16 cellular contexts compared by ENCODE assay signal in the genomic region with DNA sequence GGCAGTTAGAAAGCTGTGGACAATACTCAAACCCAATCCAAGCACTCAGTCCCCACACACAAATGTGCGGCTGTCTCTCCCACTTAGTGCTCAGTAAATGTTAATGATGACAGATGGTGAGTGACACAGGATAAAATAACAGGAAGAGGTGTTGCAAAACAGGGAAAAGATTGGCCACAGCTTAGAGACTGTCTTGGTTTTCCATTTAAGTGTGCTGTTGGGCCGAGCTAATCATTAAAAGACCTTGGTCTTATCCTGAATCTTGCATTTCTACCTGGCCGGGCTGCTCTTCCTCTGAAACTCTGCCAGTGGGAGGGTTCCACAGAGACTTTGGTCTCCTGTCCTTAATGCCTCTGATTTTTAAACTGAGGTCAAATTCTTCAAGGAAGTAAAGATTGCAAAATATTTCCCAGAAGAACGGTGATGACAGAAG.
DNase-seq lines count a peak whose midpoint lies in the region; ATAC-seq and TF ChIP-seq lines count a peak whose summit lies in the region.
"Had no signal": no experiment of that assay in that cellular context is flagged by ENCODE, and none has a peak within 500 bp of the region (broad histone marks: within the 10 kb centered on the region; RNA-seq: fewer than 3 reads in every experiment).

No MANE protein-coding gene starts in this region.

- H2BK5ac ChIP-seq in trophoblast cell (ENCODE audit: low read depth, low read length, poor library complexity): no peak overlapping the region

- no peak overlapping the region for H2BK12ac ChIP-seq in trophoblast cell (ENCODE audit: low read length)

- H3K4me2 ChIP-seq in trophoblast cell (ENCODE audit: low read length): no peak overlapping the region
- H3K4me2 ChIP-seq: A549 had no signal

- no peaks in the 10 kb centered on the region for H3K4me1 ChIP-seq in trophoblast cell (ENCODE audit: control insufficient read depth in 1 of 2, insufficient read depth in 2 of 2, low read length in 2 of 2)
- H3K4me1 ChIP-seq: A549, SJSA1 had no signal

- intact Hi-C loops in left colon (cut with DNase I, micrococcal nuclease): no loop called here

- H2AK5ac ChIP-seq in trophoblast cell (ENCODE audit: low read length): no peak overlapping the region

- no peaks in the 10 kb centered on the region for H3K79me1 ChIP-seq in trophoblast cell (ENCODE audit: low read length)

- H3K9me3 ChIP-seq in trophoblast cell (ENCODE audit: insufficient read depth, low read depth, low read length): peaks cover 2% of the 10 kb centered on the region
- H3K9me3 ChIP-seq: A549, SJSA1 had no signal

- H3K18ac ChIP-seq in trophoblast cell (ENCODE audit: low read length): no peak overlapping the region

- H3K36me3 ChIP-seq in trophoblast cell (ENCODE audit: control insufficient read depth in 1 of 2, insufficient read depth in 2 of 2, low read length in 2 of 2): no peaks in the 10 kb centered on the region
- H3K36me3 ChIP-seq: SJSA1 had no signal

- H3K9ac ChIP-seq in trophoblast cell (ENCODE audit: low read length): peak overlapping the region; percentile 65

- H2BK120ac ChIP-seq in trophoblast cell (ENCODE audit: insufficient read depth, low read length, poor library complexity): no peak overlapping the region

- H3K4ac ChIP-seq in trophoblast cell (ENCODE audit: low read depth, low read length): no peak overlapping the region

- no peak overlapping the region for H3K23ac ChIP-seq in trophoblast cell (ENCODE audit: low read length)

- no peak overlapping the region for H3K14ac ChIP-seq in trophoblast cell (ENCODE audit: low read length)

- no peak overlapping the region for H2AFZ ChIP-seq in trophoblast cell (ENCODE audit: insufficient read depth, low read length, poor library complexity)

- DNase-seq in GF-D8 (lab: John Stamatoyannopoulos, UW): peak; percentile 41
- DNase-seq in left colon: peak; percentile 51 to 64
- DNase-seq in trophoblast cell: peak in 1 of 2 donors; percentile 5
- no peak for DNase-seq in SKM-1 (lab: John Stamatoyannopoulos, UW; ENCODE audit: unreplicated experiment)
- DNase-seq in putamen (ENCODE audit: low spot score): no peak
- DNase-seq: DMS79 treated with DMSO at 0.1 percent for 48 hours, HFFc6, MM.1S, NCI-H1417, NCI-H1930, NCI-H2227 treated with DMSO at 0.1 percent for 48 hours, NCI-H524 treated with DMSO at 0.1 percent for 48 hours had no signal

- no peak overlapping the region for H4K8ac ChIP-seq in trophoblast cell (ENCODE audit: low read depth, low read length)

- H3K79me2 ChIP-seq in trophoblast cell (ENCODE audit: control insufficient read depth, insufficient read depth, low read length, poor library complexity): no peaks in the 10 kb centered on the region

- H3K27ac ChIP-seq in VCaP (peak overlapping the region; percentile 59), trophoblast cell (ENCODE audit: low read depth, low read length) (no peak overlapping the region)
- H3K27ac ChIP-seq: A549, SJSA1 had no signal

- H4K12ac ChIP-seq in trophoblast cell (ENCODE audit: low read depth, low read length): no peak overlapping the region

- TF ChIP-seq CTCF in VCaP (conservative IDR thresholded peaks at IDR 0.05): no peak

- H4K91ac ChIP-seq in trophoblast cell (ENCODE audit: low read depth, low read length): no peak overlapping the region

- no peak overlapping the region for H3K4me3 ChIP-seq in trophoblast cell (ENCODE audit: low read depth, low read length)
- H3K4me3 ChIP-seq: A549, SJSA1 had no signal

- H3K27me3 ChIP-seq in trophoblast cell (ENCODE audit: insufficient read depth, low read length): peaks cover 3% of the 10 kb centered on the region
- H3K27me3 ChIP-seq: SJSA1 had no signal

- WGBS in trophoblast cell (ENCODE audit: extremely low coverage, insufficient coverage, insufficient read length): no CpG with 5 or more reads among the region's 4 CpGs

- ATAC-seq in left colon: peak; percentile 96
- no peak for ATAC-seq in GM19328 (IDR thresholded peaks at IDR 0.05; ENCODE audit: unreplicated experiment)

Comparison
In these comparisons a context has a peak if more than half of its experiments do, and no peak if none do; other contexts are left out.
1. DNase-seq: peak in GF-D8 (single experiment) and left colon (2 of 2); none in SKM-1 (single experiment) and putamen (single experiment).